Comparison of ENCODE assay signal across 15 cellular contexts in the genomic region with DNA sequence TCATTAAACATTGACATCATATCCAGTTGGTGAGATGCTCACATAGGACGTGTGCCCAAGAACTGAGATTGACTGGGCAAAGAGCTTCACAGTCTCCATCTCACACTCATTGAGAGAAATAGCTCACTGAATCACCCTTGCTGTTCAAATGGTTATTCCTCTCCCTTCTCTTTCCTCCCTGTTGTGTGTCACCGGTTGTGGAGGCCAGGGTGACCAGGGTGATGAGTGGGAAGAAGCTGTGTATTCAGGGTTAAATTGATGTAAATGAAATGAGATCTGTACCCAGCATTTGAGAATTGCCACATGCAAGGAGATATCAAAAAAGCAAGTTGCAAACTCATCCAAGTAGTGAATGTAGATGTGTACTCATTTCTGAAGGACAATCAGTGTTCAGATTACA.
"Had no signal": no experiment of that assay in that cellular context is flagged by ENCODE, and none has a peak within 500 bp of the region (broad histone marks: within the 10 kb centered on the region; RNA-seq: fewer than 3 reads in every experiment).

No MANE protein-coding gene starts in this region.

- H3K27me3 ChIP-seq: brain microvascular endothelial cell, dorsolateral prefrontal cortex, neural progenitor cell, stomach had no signal

- ATAC-seq: left ventricle myocardium superior had no signal

- H3K27ac ChIP-seq: brain microvascular endothelial cell, dorsolateral prefrontal cortex, epithelial cell of prostate, SK-N-MC, stomach had no signal

- H3K27me3 Mint-ChIP-seq: activated B cell treated with CpG ODN at 0.5 μM for 24 hours, progenitor cell of endocrine pancreas had no signal

- DNase-seq: activated B cell treated with CpG ODN at 0.5 μM for 24 hours; activated gamma-delta T cell treated with Interleukin-2 at 50 U/mL for 16 hours; aorta; brain microvascular endothelial cell; central memory CD4-positive, alpha-beta T cell; dorsolateral prefrontal cortex; foreskin fibroblast; left ventricle myocardium superior; SHP77; stomach; trophoblast cell had no signal

- H3K4me3 ChIP-seq: dorsolateral prefrontal cortex, neural progenitor cell, SK-N-MC, stomach had no signal

- H3K9me3 Mint-ChIP-seq: activated B cell treated with CpG ODN at 0.5 μM for 24 hours, neural progenitor cell had no signal

- H3K27ac Mint-ChIP-seq: activated B cell treated with CpG ODN at 0.5 μM for 24 hours, neural progenitor cell, progenitor cell of endocrine pancreas had no signal

- H3K9me3 ChIP-seq: stomach had no signal

- H3K4me3 Mint-ChIP-seq: activated B cell treated with CpG ODN at 0.5 μM for 24 hours, neural progenitor cell had no signal

- H3K9ac ChIP-seq: neural progenitor cell had no signal

- H3K4me1 Mint-ChIP-seq: activated B cell treated with CpG ODN at 0.5 μM for 24 hours, neural progenitor cell had no signal

- H3K4me1 ChIP-seq: neural progenitor cell, stomach had no signal

- H3K36me3 ChIP-seq: neural progenitor cell had no signal
